ENCODE assay signal across 8 cellular contexts in the genomic region with DNA sequence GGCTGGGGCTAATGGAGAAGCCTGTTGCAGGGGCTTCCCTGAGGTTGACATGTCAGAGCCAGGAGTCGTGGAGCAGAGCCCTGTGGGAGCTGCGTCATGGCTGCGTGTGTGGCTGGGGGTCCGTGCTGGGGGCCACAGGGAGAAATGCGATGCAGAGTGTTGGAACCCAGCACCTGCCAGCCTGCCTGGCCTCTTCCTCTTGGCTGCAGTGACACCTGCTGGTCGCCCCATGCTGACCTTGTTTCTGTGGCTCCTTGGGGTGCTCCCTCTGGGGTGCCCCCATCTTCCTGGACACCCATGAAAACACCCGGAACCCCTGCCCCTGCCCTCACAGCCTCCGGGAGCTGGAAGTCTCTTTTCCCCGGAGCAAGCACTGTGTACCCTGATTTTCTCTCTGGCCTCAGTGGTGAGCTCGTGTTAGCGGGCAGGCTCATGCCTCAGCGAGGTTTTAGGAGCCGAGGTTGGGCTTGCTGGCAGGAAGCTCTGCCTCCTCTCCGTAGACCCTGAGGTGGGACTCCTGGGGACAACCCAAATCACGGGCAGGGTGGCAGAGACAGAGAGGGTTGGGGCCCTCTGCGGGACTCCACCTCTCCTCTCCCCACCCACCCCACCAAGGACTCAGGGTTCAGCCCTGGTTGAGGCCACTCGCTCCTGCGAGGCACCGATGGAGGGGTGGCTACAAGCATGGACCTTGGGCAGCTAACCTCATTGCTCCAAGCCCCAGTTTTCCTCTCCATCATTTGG.
DNase-seq lines count a peak whose midpoint lies in the region; ATAC-seq lines count a peak whose summit lies in the region.

No MANE protein-coding gene starts in this region.

- 59 to 60% methylated on average over 19 of the region's 19 CpGs for WGBS in aorta, 2 donors

- no peaks in the 10 kb centered on the region for H3K4me1 ChIP-seq in aorta (ENCODE audit: control insufficient read depth in 1 of 2, insufficient read depth in 2 of 2, low read length in 2 of 2)

- H3K4me3 ChIP-seq in aorta (ENCODE audit: low read length in 2 of 2): no peak overlapping the region

- no peaks in the 10 kb centered on the region for H3K27me3 ChIP-seq in aorta (ENCODE audit: control insufficient read depth in 1 of 2, insufficient read depth in 2 of 2, low read length in 1 of 2)

- ATAC-seq in Right ventricle myocardium inferior (peak; percentile 39), aorta (ENCODE audit: low FRiP score) (peak; percentile 46)

- H3K9me3 ChIP-seq in aorta (ENCODE audit: control insufficient read depth, low read length): no peaks in the 10 kb centered on the region

- no peak overlapping the region for H3K27ac ChIP-seq in aorta (ENCODE audit: low read depth in 1 of 2, low read length in 2 of 2)

- intact Hi-C loops in Right ventricle myocardium inferior (cut with DNase I) (loop anchor here (1.0 kb wide), 1 partner anchor 104 kb away; a partner anchor contains a TSS), cardiac septum (cut with DNase I) (loop anchor here (1.0 to 10.0 kb wide), 2 partner anchors 104 to 191 kb away; a partner anchor contains a TSS), aorta (cut with DNase I) (loop anchor here (2.0 kb wide), 2 partner anchors 103 to 105 kb away; a partner anchor contains a TSS)

- DNase-seq in Right ventricle myocardium inferior (ENCODE audit: missing footprints) (peak; percentile 66), cardiac septum (ENCODE audit: low spot score) (no peak), amygdala (lab: John Stamatoyannopoulos, UW) (peak in 37 of 56 donors; percentile 9 to 73 (median 42)), iris pigment epithelial cell (ENCODE audit: low read depth) (peak; percentile 36), aorta (peak in 1 of 2 donors; percentile 82), NCI-H1436 treated with DMSO at 0.1 percent for 48 hours (lab: John Stamatoyannopoulos, UW) (no peak), MV-4-11 (lab: John Stamatoyannopoulos, UW) (no peak), DMS79 treated with DMSO at 0.1 percent for 48 hours (lab: John Stamatoyannopoulos, UW) (no peak)

- H3K36me3 ChIP-seq in aorta (ENCODE audit: control insufficient read depth in 1 of 2, insufficient read depth in 2 of 2, low read length in 1 of 2): no peaks in the 10 kb centered on the region

Comparison
In these comparisons a context has a peak if more than half of its experiments do, and no peak if none do; other contexts are left out.
1. DNase-seq: peak in Right ventricle myocardium inferior (single experiment), amygdala (37 of 56) and iris pigment epithelial cell (single experiment); none in cardiac septum (single experiment), NCI-H1436 treated with DMSO at 0.1 percent for 48 hours (single experiment), MV-4-11 (single experiment) and DMS79 treated with DMSO at 0.1 percent for 48 hours (single experiment).